In the genomic region with DNA sequence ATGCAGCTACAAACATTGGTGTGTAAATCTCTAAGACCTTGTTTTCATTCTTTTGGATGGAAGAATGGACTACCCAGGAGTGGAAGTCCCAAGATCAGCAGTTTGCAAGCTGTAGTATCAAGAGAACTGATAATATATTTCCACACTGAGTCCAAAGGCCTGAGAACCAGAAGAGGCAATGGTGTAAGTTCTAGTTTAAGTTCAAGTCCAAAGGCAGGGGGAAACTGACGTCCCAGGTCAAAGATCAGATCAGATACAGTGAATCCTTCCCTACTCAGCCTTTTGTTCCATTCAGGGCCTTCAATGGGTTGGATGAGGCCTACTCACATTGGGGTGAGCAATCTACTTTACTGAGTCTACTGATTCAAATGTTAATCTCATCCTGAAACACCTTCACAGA, we compare ENCODE assay signal across 1 cellular context.
TF ChIP-seq lines count a peak whose summit lies in the region.

No MANE protein-coding gene starts in this region.

TF ChIP-seq in HepG2, 621 proteins besides CTCF, POLR2A, EP300 and RAD21:
- no peak for TF ChIP-seq MLXIP (CRISPR knock-in tag; IDR thresholded peaks at IDR 0.05; ENCODE audit: borderline replicate concordance)
- TF ChIP-seq ZC3H4 (CRISPR knock-in tag; IDR thresholded peaks at IDR 0.05; ENCODE audit: borderline replicate concordance): no peak
- no peak for TF ChIP-seq FOXO1 (CRISPR knock-in tag; IDR thresholded peaks at IDR 0.05)
- peak; percentile 37; the same call in 1 of the 2 replicates for TF ChIP-seq HNF4G (IDR thresholded peaks at IDR 0.05; ENCODE audit: borderline replicate concordance, low read depth, low read length)
- no peak for TF ChIP-seq HNF4G (CRISPR knock-in tag; IDR thresholded peaks at IDR 0.05; ENCODE audit: borderline replicate concordance, low read depth)
- TF ChIP-seq PRDM10 (CRISPR knock-in tag; IDR thresholded peaks at IDR 0.05; ENCODE audit: low read depth): no peak
- TF ChIP-seq HMG20B (CRISPR knock-in tag; conservative IDR thresholded peaks at IDR 0.05): no peak
- peak; percentile 16; the same call in 1 of the 2 replicates for TF ChIP-seq HNF4A (CRISPR knock-in tag; IDR thresholded peaks at IDR 0.05)
- no peak for TF ChIP-seq NCOA1 (CRISPR knock-in tag; IDR thresholded peaks at IDR 0.05)
- peak; percentile 46; the same call in 1 of the 2 replicates for TF ChIP-seq NCOR1 (IDR thresholded peaks at IDR 0.05; ENCODE audit: borderline replicate concordance, low read length)
- no peak for TF ChIP-seq ZBTB20 (CRISPR knock-in tag; IDR thresholded peaks at IDR 0.05; ENCODE audit: borderline replicate concordance, low read depth)
- peak; percentile 65 for TF ChIP-seq SKI (IDR thresholded peaks at IDR 0.05; ENCODE audit: partially characterized antibody)
